Comparison of ENCODE assay signal across 9 cellular contexts in the genomic region with DNA sequence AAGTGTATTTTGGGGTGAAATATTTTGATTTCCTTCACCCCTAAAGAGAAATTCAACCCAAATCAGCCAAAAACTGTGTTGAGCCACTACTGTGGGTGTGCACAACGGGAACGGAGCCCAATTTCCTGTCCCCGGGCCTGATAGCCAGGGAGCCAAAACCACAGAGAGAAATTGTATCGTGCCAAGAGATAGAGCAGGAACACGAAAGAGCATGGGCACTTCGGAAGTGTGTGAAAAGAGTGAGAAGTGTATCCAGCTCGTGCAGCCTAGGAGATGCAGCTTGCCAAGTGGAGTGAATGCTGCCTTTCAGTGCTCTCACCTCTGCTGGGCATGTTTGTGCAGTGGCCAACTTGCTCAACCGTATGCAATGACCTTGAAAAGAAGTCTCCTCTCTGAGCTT. TPM values are rescaled to one million over a fixed set of nuclear protein-coding genes. Genes with fewer than 3 reads are reported as not detected.
DNase-seq lines count a peak whose midpoint lies in the region; ATAC-seq and TF ChIP-seq lines count a peak whose summit lies in the region.
"Had no signal": no experiment of that assay in that cellular context is flagged by ENCODE, and none has a peak within 500 bp of the region (broad histone marks: within the 10 kb centered on the region; RNA-seq: fewer than 3 reads in every experiment).

No MANE protein-coding gene starts in this region.

- H3K4me1 Mint-ChIP-seq in H9 (peaks cover 19 to 20% of the 10 kb centered on the region in 2 experiments), immature natural killer cell (peaks cover 23 to 26% of the 10 kb centered on the region in 2 donors)
- H3K4me1 Mint-ChIP-seq in activated naive CD8-positive, alpha-beta T cell treated with anti-CD3 and anti-CD28 coated beads, Interleukin-2, amount 50 U/mL, for 24 hours, result peaks cover 13% of the 10 kb centered on the region

- H3K27ac Mint-ChIP-seq in H9 (peak overlapping the region in 1 of 3 experiments; percentile 74; a peak in 2 of 7 replicates), immature natural killer cell (peak overlapping the region in 1 of 6 donors; percentile 78)
- H3K27ac Mint-ChIP-seq in activated naive CD8-positive, alpha-beta T cell treated with anti-CD3 and anti-CD28 coated beads, Interleukin-2, amount 50 U/mL, for 24 hours, result peak overlapping the region; percentile 37

- no peak overlapping the region for H2BK12ac ChIP-seq in H9 (ENCODE audit: insufficient read length, low read depth, low read length)

- no peaks in the 10 kb centered on the region; a peak in 1 of 5 replicates for H3K9me3 Mint-ChIP-seq in H9
- H3K9me3 Mint-ChIP-seq in activated naive CD8-positive, alpha-beta T cell treated with anti-CD3 and anti-CD28 coated beads, Interleukin-2, amount 50 U/mL, for 24 hours, result no peaks in the 10 kb centered on the region
- no peaks in the 10 kb centered on the region for H3K9me3 Mint-ChIP-seq in immature natural killer cell

- H2BK5ac ChIP-seq in H9 (ENCODE audit: insufficient read length, low read length), result no peak overlapping the region

- CTCF ChIA-PET in A673 (lab: Charles Lee), result no interaction called here

- H2AK5ac ChIP-seq in H9 (ENCODE audit: insufficient read length, low read length), result no peak overlapping the region

- peak; percentile 28 for ATAC-seq in activated naive CD8-positive, alpha-beta T cell treated with anti-CD3 and anti-CD28 coated beads, Interleukin-2, amount 50 U/mL, for 24 hours
- ATAC-seq in HG03460 (IDR thresholded peaks at IDR 0.05; ENCODE audit: unreplicated experiment), result no peak
- ATAC-seq in HG02763 (IDR thresholded peaks at IDR 0.05; ENCODE audit: unreplicated experiment), result no peak

- H3K23ac ChIP-seq in H9 (ENCODE audit: insufficient read length, low read depth, low read length), result no peak overlapping the region

- H3K9me3 ChIP-seq in A673 (ENCODE audit: low read depth, low read length, poor library complexity, severe bottlenecking) (no peaks in the 10 kb centered on the region), H9 (ENCODE audit: control insufficient read depth, low read depth, low read length) (no peaks in the 10 kb centered on the region)

- intact Hi-C loops in A673 (cut with micrococcal nuclease; ENCODE audit: unreplicated experiment), result no loop called here

- no peak overlapping the region for H3T11ph ChIP-seq in H9 (ENCODE audit: low read length)

- no peak overlapping the region for H4K91ac ChIP-seq in H9 (ENCODE audit: insufficient read length, low read depth, low read length)

- H2BK15ac ChIP-seq in H9 (ENCODE audit: low read depth, low read length), result no peak overlapping the region

- H3K27me3 Mint-ChIP-seq in H9 (ENCODE audit: low read depth) (peaks cover 5% of the 10 kb centered on the region), immature natural killer cell (ENCODE audit: low read depth in 3 of 3) (peaks cover 0 to 2% (median 2%) of the 10 kb centered on the region in 3 donors)
- peaks cover 2% of the 10 kb centered on the region for H3K27me3 Mint-ChIP-seq in activated naive CD8-positive, alpha-beta T cell treated with anti-CD3 and anti-CD28 coated beads, Interleukin-2, amount 50 U/mL, for 24 hours

- no peak overlapping the region for H3K56ac ChIP-seq in H9 (ENCODE audit: insufficient read length, low read depth, low read length)

- no peaks in the 10 kb centered on the region for H3K23me2 ChIP-seq in H9 (ENCODE audit: insufficient read length, low read depth, low read length, poor library complexity, severe bottlenecking)

- H3K36me3 Mint-ChIP-seq in H9 (ENCODE audit: insufficient read depth in 1 of 3, low read depth in 3 of 3) (no peaks in the 10 kb centered on the region), immature natural killer cell (no peaks in the 10 kb centered on the region)
- no peaks in the 10 kb centered on the region for H3K36me3 Mint-ChIP-seq in activated naive CD8-positive, alpha-beta T cell treated with anti-CD3 and anti-CD28 coated beads, Interleukin-2, amount 50 U/mL, for 24 hours (ENCODE audit: low read depth)

- H3K4me2 ChIP-seq in H9 (ENCODE audit: insufficient read depth, insufficient read length, low read length), result peak overlapping the region; percentile 38

- no peak overlapping the region for H3K4ac ChIP-seq in H9 (ENCODE audit: low read depth, low read length)

- no peak overlapping the region for H4K5ac ChIP-seq in H9 (ENCODE audit: insufficient read length, low read depth, low read length)

- peak; percentile 35 for DNase-seq in A673 (ENCODE audit: low spot score)
- DNase-seq in H9, result no peak
- no peak for DNase-seq in activated naive CD8-positive, alpha-beta T cell treated with anti-CD3 and anti-CD28 coated beads, Interleukin-2, amount 50 U/mL, for 24 hours
- DNase-seq in immature natural killer cell, result no peak
- no peak for DNase-seq in NCI-H1048 (lab: John Stamatoyannopoulos, UW)
- no peak for DNase-seq in 8988T

- H3K4me3 ChIP-seq in A673 (ENCODE audit: low read depth, low read length, poor library complexity, severe bottlenecking), result no peak overlapping the region

- peak overlapping the region; percentile 68 for H2AFZ ChIP-seq in H9 (ENCODE audit: low read length)

- H2BK20ac ChIP-seq in H9 (ENCODE audit: low read depth, low read length, poor library complexity, severe bottlenecking), result no peak overlapping the region

- H3K27ac ChIP-seq in A673 (ENCODE audit: low read depth, low read length, poor library complexity, severe bottlenecking) (no peak overlapping the region), H9 (ENCODE audit: insufficient read length, low read depth, low read length) (no peak overlapping the region)

- H3K79me2 ChIP-seq in H9 (ENCODE audit: insufficient read depth, low read length), result no peaks in the 10 kb centered on the region

- no peak overlapping the region for H4K8ac ChIP-seq in H9 (replicated peaks; ENCODE audit: insufficient read length, low read depth, low read length)

- H3K79me1 ChIP-seq in H9 (ENCODE audit: insufficient read depth, low read depth, low read length, poor library complexity, severe bottlenecking), result no peaks in the 10 kb centered on the region

- POLR2A ChIA-PET in A673 (lab: Charles Lee; ENCODE audit: low non-redundant PET), result no interaction called here

- H3K36me3 ChIP-seq in A673 (ENCODE audit: insufficient read depth, low read length, poor library complexity, severe bottlenecking), result no peaks in the 10 kb centered on the region

- no peak overlapping the region for H3K18ac ChIP-seq in H9 (ENCODE audit: insufficient read length, low read depth, low read length)

- H3K4me3 Mint-ChIP-seq in H9, result no peak overlapping the region
- H3K4me3 Mint-ChIP-seq in activated naive CD8-positive, alpha-beta T cell treated with anti-CD3 and anti-CD28 coated beads, Interleukin-2, amount 50 U/mL, for 24 hours, result no peak overlapping the region
- peak overlapping the region in 4 of 5 donors; percentile 7 to 63 (median 34) for H3K4me3 Mint-ChIP-seq in immature natural killer cell

- no peak overlapping the region for H2BK120ac ChIP-seq in H9 (ENCODE audit: low read depth, low read length, poor library complexity, severe bottlenecking)

- H3K27me3 ChIP-seq in A673 (replicated peaks; ENCODE audit: insufficient read depth, low read depth, low read length, poor library complexity) (no peaks in the 10 kb centered on the region), H9 (ENCODE audit: insufficient read depth, low read length) (no peaks in the 10 kb centered on the region)
- H3K27me3 ChIP-seq: dorsolateral prefrontal cortex had no signal

- no peak overlapping the region for H3K9ac ChIP-seq in H9 (ENCODE audit: extremely low read depth, insufficient read length, low read length)

- H3K4me1 ChIP-seq in A673 (ENCODE audit: insufficient read depth, low read length, poor library complexity, severe bottlenecking), result no peaks in the 10 kb centered on the region
- H3K4me1 ChIP-seq in H9 (ENCODE audit: insufficient read depth, low read length), result peaks cover 4% of the 10 kb centered on the region; the same call in 1 of the 2 replicates

- H3K14ac ChIP-seq in H9 (ENCODE audit: insufficient read depth, low read length), result 0 out of 2 replicates have a peak overlapping the region, but pooled peaks have one; percentile 63

- H4K20me1 ChIP-seq in H9 (ENCODE audit: control insufficient read depth, insufficient read depth, insufficient read length), result no peaks in the 10 kb centered on the region

- no TSS peak for BruUV-seq in A673 (replicated peaks; lab: Mats Ljungman, UMichigan)

- no peak for TF ChIP-seq CTCF in A673 (conservative IDR thresholded peaks at IDR 0.05; ENCODE audit: low read depth, low read length)
- no peak for TF ChIP-seq CTCF in H9 (conservative IDR thresholded peaks at IDR 0.05)

- no CpG with 5 or more reads among the region's 8 CpGs for WGBS in H9 (ENCODE audit: extremely low coverage, insufficient read length, low lambda C conversion rate)

RNA-seq across cellular contexts. Expression of gene PLEKHF1, which starts 19.4 kb away (rescaled TPM):
- total RNA-seq in A673 (2021), result not detected in 2 replicates
- total RNA-seq in H9 (2021), result 4.9 and 5.0 TPM in 2 replicates
- 100 to 1,000 TPM; 107 to 244 (median 141) TPM for polyA plus RNA-seq in immature natural killer cell

RNA-seq across cellular contexts. Expression of gene POP4, which starts 39.8 kb away (rescaled TPM):
- total RNA-seq in A673 (2021) (70.1 and 70.6 TPM in 2 replicates), H9 (2021) (51.4 and 53.6 TPM in 2 replicates)
- polyA plus RNA-seq in immature natural killer cell, result 100 to 1,000 TPM; 174 to 222 (median 184) TPM

Comparison
In these comparisons a context has a peak if more than half of its experiments do, and no peak if none do; other contexts are left out.
1. H3K4me3 Mint-ChIP-seq: peak in immature natural killer cell (4 of 5); none in H9 (0 of 2) and activated naive CD8-positive, alpha-beta T cell treated with anti-CD3 and anti-CD28 coated beads, Interleukin-2, amount 50 U/mL, for 24 hours (single experiment).